In the genomic region with DNA sequence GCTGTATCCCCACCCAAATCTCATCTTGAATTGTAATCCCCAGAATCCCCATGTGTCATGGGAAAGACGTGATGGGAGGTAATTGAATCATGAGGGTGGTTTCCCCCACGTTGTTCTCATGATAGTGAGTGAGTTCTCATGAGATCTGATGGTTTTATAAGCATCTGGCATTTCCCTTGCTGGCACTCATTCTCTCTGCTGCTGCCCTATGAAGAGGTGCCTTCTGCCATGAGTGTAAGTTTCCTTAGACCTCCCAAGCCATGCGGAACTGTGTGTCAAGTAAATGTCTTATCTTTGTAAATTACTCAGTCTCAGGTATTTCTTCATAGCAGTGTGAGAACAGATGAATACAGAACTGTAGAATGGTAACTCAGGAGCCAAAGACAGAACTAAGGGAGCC, we compare ENCODE assay signal across 9 cellular contexts. TPM values are rescaled to one million over a fixed set of nuclear protein-coding genes. Genes with fewer than 3 reads are reported as not detected.
DNase-seq lines count a peak whose midpoint lies in the region; ATAC-seq lines count a peak whose summit lies in the region.
"Not testable (repeated sequence)": the region's sequence is repeated elsewhere in the genome, so short reads cannot be mapped to it uniquely, and the experiment has no call there.
"Had no signal": no experiment of that assay in that cellular context is flagged by ENCODE, and none has a peak within 500 bp of the region (broad histone marks: within the 10 kb centered on the region; RNA-seq: fewer than 3 reads in every experiment).

No MANE protein-coding gene starts in this region.

- H3K4me1 Mint-ChIP-seq in CD4-positive, alpha-beta memory T cell, result peaks cover 35 to 63% (median 51%) of the 10 kb centered on the region in 4 donors
- H3K4me1 Mint-ChIP-seq in activated T-cell treated with anti-CD3 and anti-CD28 coated beads, Interleukin-2, amount 50 U/mL, for 24 hours (ENCODE audit: low read depth), result peaks cover 61% of the 10 kb centered on the region
- peaks cover 46% of the 10 kb centered on the region for H3K4me1 Mint-ChIP-seq in activated T-helper 2 cell treated with anti-CD3 and anti-CD28 coated beads, Interferon-gamma antibody, Interleukin-2, Interleukin-4, amounts not matched to agents 10 μg/mL and 5 μg/mL and 100 μg/mL, durations not matched to agents 14 hours and 24 hours and 36 hours (ENCODE audit: low read depth)
- peaks cover 61% of the 10 kb centered on the region for H3K4me1 Mint-ChIP-seq in activated naive CD8-positive, alpha-beta T cell (ENCODE audit: low read depth)
- peaks cover 27% of the 10 kb centered on the region in 2 donors for H3K4me1 Mint-ChIP-seq in effector memory CD8-positive, alpha-beta T cell (ENCODE audit: low read depth in 2 of 2)
- peaks cover 38% of the 10 kb centered on the region for H3K4me1 Mint-ChIP-seq in stimulated activated effector memory CD8-positive, alpha-beta T cell treated with anti-CD3 and anti-CD28 coated beads, Interleukin-12 subunit alpha, Interleukin-12 subunit beta, amount 100 ng/mL, for 72 hours

- H3K36me3 Mint-ChIP-seq in CD4-positive, alpha-beta memory T cell; activated T-helper 2 cell treated with anti-CD3 and anti-CD28 coated beads, Interferon-gamma antibody, Interleukin-2, Interleukin-4, amounts not matched to agents 10 μg/mL and 5 μg/mL and 100 μg/mL, durations not matched to agents 14 hours and 24 hours and 36 hours (ENCODE audit: low read depth); activated naive CD8-positive, alpha-beta T cell; effector memory CD8-positive, alpha-beta T cell (ENCODE audit: insufficient read depth): not testable (repeated sequence)
- H3K36me3 Mint-ChIP-seq in activated T-cell treated with anti-CD3 and anti-CD28 coated beads, Interleukin-2, amount 50 U/mL, for 24 hours (ENCODE audit: low read depth), result peaks cover 30% of the 10 kb centered on the region
- H3K36me3 Mint-ChIP-seq in stimulated activated effector memory CD8-positive, alpha-beta T cell treated with anti-CD3 and anti-CD28 coated beads, Interleukin-12 subunit alpha, Interleukin-12 subunit beta, amount 100 ng/mL, for 72 hours, result peaks cover 12% of the 10 kb centered on the region

- intact Hi-C loops in CD4-positive, alpha-beta memory T cell (cut with micrococcal nuclease), result not testable (repeated sequence)
- intact Hi-C loops in activated T-helper 2 cell treated with anti-CD3 and anti-CD28 coated beads, Interferon-gamma antibody, Interleukin-2, Interleukin-4, amounts not matched to agents 10 μg/mL and 5 μg/mL and 100 μg/mL, durations not matched to agents 14 hours and 24 hours and 36 hours (cut with micrococcal nuclease), result loop anchor here (1.0 to 10.0 kb wide), 2 partner anchors 37 to 814 kb away; no protein-coding TSS in a partner anchor

- CTCF ChIA-PET in CD4-positive, alpha-beta memory T cell (lab: Charles Lee; ENCODE audit: partially characterized antibody), result interaction anchor here (1.0 to 1.6 kb wide), 3 partner anchors 120 to 143 kb away, joined by 4 read pairs; no protein-coding TSS in a partner anchor

- not testable (repeated sequence) for H3K27me3 Mint-ChIP-seq in CD4-positive, alpha-beta memory T cell; activated T-cell treated with anti-CD3 and anti-CD28 coated beads, Interleukin-2, amount 50 U/mL, for 24 hours; activated T-helper 2 cell treated with anti-CD3 and anti-CD28 coated beads, Interferon-gamma antibody, Interleukin-2, Interleukin-4, amounts not matched to agents 10 μg/mL and 5 μg/mL and 100 μg/mL, durations not matched to agents 14 hours and 24 hours and 36 hours (ENCODE audit: low read depth); activated naive CD8-positive, alpha-beta T cell; effector memory CD8-positive, alpha-beta T cell

- peaks cover 43% of the 10 kb centered on the region for H3K4me1 ChIP-seq in CD4-positive, alpha-beta memory T cell (ENCODE audit: insufficient read depth, low read length)

- H3K4me3 Mint-ChIP-seq in CD4-positive, alpha-beta memory T cell, result peak overlapping the region in 1 of 8 donors; percentile 12
- H3K4me3 Mint-ChIP-seq in activated T-cell treated with anti-CD3 and anti-CD28 coated beads, Interleukin-2, amount 50 U/mL, for 24 hours, result peak overlapping the region; percentile 47
- H3K4me3 Mint-ChIP-seq in activated T-helper 2 cell treated with anti-CD3 and anti-CD28 coated beads, Interferon-gamma antibody, Interleukin-2, Interleukin-4, amounts not matched to agents 10 μg/mL and 5 μg/mL and 100 μg/mL, durations not matched to agents 14 hours and 24 hours and 36 hours (ENCODE audit: low read depth), result peak overlapping the region; percentile 30
- peak overlapping the region; percentile 53 for H3K4me3 Mint-ChIP-seq in activated naive CD8-positive, alpha-beta T cell
- H3K4me3 Mint-ChIP-seq in effector memory CD8-positive, alpha-beta T cell; stimulated activated effector memory CD8-positive, alpha-beta T cell treated with anti-CD3 and anti-CD28 coated beads, Interleukin-12 subunit alpha, Interleukin-12 subunit beta, amount 100 ng/mL, for 72 hours: not testable (repeated sequence)

- H3K27ac Mint-ChIP-seq in CD4-positive, alpha-beta memory T cell, result peak overlapping the region; percentile 48 to 98 (median 72)
- H3K27ac Mint-ChIP-seq in activated T-cell treated with anti-CD3 and anti-CD28 coated beads, Interleukin-2, amount 50 U/mL, for 24 hours, result peak overlapping the region; percentile 89
- H3K27ac Mint-ChIP-seq in activated T-helper 2 cell treated with anti-CD3 and anti-CD28 coated beads, Interferon-gamma antibody, Interleukin-2, Interleukin-4, amounts not matched to agents 10 μg/mL and 5 μg/mL and 100 μg/mL, durations not matched to agents 14 hours and 24 hours and 36 hours, result peak overlapping the region; percentile 61
- H3K27ac Mint-ChIP-seq in activated naive CD8-positive, alpha-beta T cell, result peak overlapping the region; percentile 97
- peak overlapping the region; percentile 15 to 54 for H3K27ac Mint-ChIP-seq in effector memory CD8-positive, alpha-beta T cell
- H3K27ac Mint-ChIP-seq in stimulated activated effector memory CD8-positive, alpha-beta T cell treated with anti-CD3 and anti-CD28 coated beads, Interleukin-12 subunit alpha, Interleukin-12 subunit beta, amount 100 ng/mL, for 72 hours, result peak overlapping the region; percentile 38

- not testable (repeated sequence) for DNase-seq in CD4-positive, alpha-beta memory T cell; activated T-cell treated with anti-CD3 and anti-CD28 coated beads, Interleukin-2, amount 50 U/mL, for 24 hours; activated T-helper 2 cell treated with anti-CD3 and anti-CD28 coated beads, Interferon-gamma antibody, Interleukin-2, Interleukin-4, amounts not matched to agents 10 μg/mL and 5 μg/mL and 100 μg/mL, durations not matched to agents 14 hours and 24 hours and 36 hours (ENCODE audit: low spot score); effector memory CD8-positive, alpha-beta T cell; stimulated activated effector memory CD8-positive, alpha-beta T cell treated with anti-CD3 and anti-CD28 coated beads, Interleukin-12 subunit alpha, Interleukin-12 subunit beta, amount 100 ng/mL, for 72 hours (ENCODE audit: low spot score in 2 of 2)
- peak; percentile 52 for DNase-seq in activated CD4-positive, alpha-beta T cell treated with anti-CD3 and anti-CD28 coated beads for 48 hours

- H3K36me3 ChIP-seq in CD4-positive, alpha-beta memory T cell (ENCODE audit: insufficient read depth, low read length), result not testable (repeated sequence)

- POLR2A ChIA-PET in CD4-positive, alpha-beta memory T cell (lab: Charles Lee; ENCODE audit: partially characterized antibody), result not testable (repeated sequence)

- H3K9me3 ChIP-seq in CD4-positive, alpha-beta memory T cell (ENCODE audit: control insufficient read depth in 1 of 2, low read length in 2 of 2), result not testable (repeated sequence)

- H3K27ac ChIP-seq in CD4-positive, alpha-beta memory T cell (ENCODE audit: low read depth, low read length), result not testable (repeated sequence)

- not testable (repeated sequence) for H3K27me3 ChIP-seq in CD4-positive, alpha-beta memory T cell (ENCODE audit: insufficient read depth, low read length)

- H3K4me3 ChIP-seq in CD4-positive, alpha-beta memory T cell (ENCODE audit: low read length in 2 of 2), result not testable (repeated sequence)

- ATAC-seq in effector memory CD8-positive, alpha-beta T cell (replicated peaks); stimulated activated effector memory CD8-positive, alpha-beta T cell treated with anti-CD3 and anti-CD28 coated beads, Interleukin-12 subunit alpha, Interleukin-12 subunit beta, amount 100 ng/mL, for 72 hours: not testable (repeated sequence)

- not testable (repeated sequence) for H3K9me3 Mint-ChIP-seq in CD4-positive, alpha-beta memory T cell; activated T-cell treated with anti-CD3 and anti-CD28 coated beads, Interleukin-2, amount 50 U/mL, for 24 hours; activated naive CD8-positive, alpha-beta T cell (ENCODE audit: low read depth); effector memory CD8-positive, alpha-beta T cell; stimulated activated effector memory CD8-positive, alpha-beta T cell treated with anti-CD3 and anti-CD28 coated beads, Interleukin-12 subunit alpha, Interleukin-12 subunit beta, amount 100 ng/mL, for 72 hours
- peaks cover 11% of the 10 kb centered on the region for H3K9me3 Mint-ChIP-seq in activated T-helper 2 cell treated with anti-CD3 and anti-CD28 coated beads, Interferon-gamma antibody, Interleukin-2, Interleukin-4, amounts not matched to agents 10 μg/mL and 5 μg/mL and 100 μg/mL, durations not matched to agents 14 hours and 24 hours and 36 hours

RNA-seq across cellular contexts. Expression of gene ICOS, which starts 5.3 kb away (rescaled TPM):
- total RNA-seq in CD4-positive, alpha-beta memory T cell, result 10 to 100 TPM; 52.9 to 53.2 TPM
- polyA plus RNA-seq in CD4-positive, alpha-beta memory T cell, result 10 to 100 TPM; 28.1 to 29.1 TPM
- 76.2 and 78.7 TPM in 2 replicates for total RNA-seq in activated T-helper 2 cell treated with anti-CD3 and anti-CD28 coated beads, Interferon-gamma antibody, Interleukin-2, Interleukin-4, amounts not matched to agents 10 μg/mL and 5 μg/mL and 100 μg/mL, durations not matched to agents 14 hours and 24 hours and 36 hours
- total RNA-seq: A172, GM23248 had no signal
- polyA plus RNA-seq: GM23248 had no signal

Comparison
In these comparisons a context has a peak if more than half of its experiments do, and no peak if none do; other contexts are left out.
1. H3K27ac Mint-ChIP-seq: peak in every context shown above with its lines; median percentile 97 in activated naive CD8-positive, alpha-beta T cell; 89 in activated T-cell treated with anti-CD3 and anti-CD28 coated beads, Interleukin-2, amount 50 U/mL, for 24 hours; 72 in CD4-positive, alpha-beta memory T cell; 61 in activated T-helper 2 cell treated with anti-CD3 and anti-CD28 coated beads, Interferon-gamma antibody, Interleukin-2, Interleukin-4, amounts not matched to agents 10 μg/mL and 5 μg/mL and 100 μg/mL, durations not matched to agents 14 hours and 24 hours and 36 hours; 38 in stimulated activated effector memory CD8-positive, alpha-beta T cell treated with anti-CD3 and anti-CD28 coated beads, Interleukin-12 subunit alpha, Interleukin-12 subunit beta, amount 100 ng/mL, for 72 hours; 34 in effector memory CD8-positive, alpha-beta T cell.